In genomic region chr2:159045545-159046454, GRCh38 we compare ENCODE assay signal across 15 cellular contexts.
DNase-seq lines count a peak whose midpoint lies in the region; ATAC-seq and TF ChIP-seq lines count a peak whose summit lies in the region.
"Had no signal": no experiment of that assay in that cellular context is flagged by ENCODE, and none has a peak within 500 bp of the region (broad histone marks: within the 10 kb centered on the region; RNA-seq: fewer than 3 reads in every experiment).

No MANE protein-coding gene starts in this region.

- no peaks in the 10 kb centered on the region for H3K36me3 Mint-ChIP-seq in activated T-cell treated with anti-CD3 and anti-CD28 coated beads, Interleukin-2, amount 50 U/mL, for 72 hours (ENCODE audit: insufficient read depth in 2 of 2)
- H3K36me3 Mint-ChIP-seq: activated CD4-positive, alpha-beta memory T cell treated with anti-CD3 and anti-CD28 coated beads for 36 hours had no signal

- no peak for TF ChIP-seq POLR2A in heart left ventricle (IDR thresholded peaks at IDR 0.05)

- 59 to 63% (median 61%) methylated on average over 11 of the region's 11 CpGs for WGBS in heart left ventricle, 4 donors

- no peaks in the 10 kb centered on the region for H3K27me3 ChIP-seq in heart left ventricle
- H3K27me3 ChIP-seq in thoracic aorta (replicated peaks; ENCODE audit: insufficient read depth): no peaks in the 10 kb centered on the region

- peak overlapping the region in 7 of 12 donors; percentile 23 to 73 (median 58) for H3K27ac ChIP-seq in heart left ventricle
- peak overlapping the region; percentile 15 to 64 for H3K27ac ChIP-seq in thoracic aorta
- H3K27ac ChIP-seq: 22Rv1 had no signal

- H3K9me3 ChIP-seq in heart left ventricle (peaks cover 0 to 6% (median 0%) of the 10 kb centered on the region in 12 donors), thoracic aorta (no peaks in the 10 kb centered on the region)

- H3K4me1 ChIP-seq in heart left ventricle (peaks cover 0 to 77% (median 42%) of the 10 kb centered on the region in 12 donors), thoracic aorta (ENCODE audit: control insufficient read depth in 1 of 2, low read depth in 2 of 2) (peaks cover 22 to 98% of the 10 kb centered on the region in 2 donors)

- no peak overlapping the region for H3K4me3 Mint-ChIP-seq in activated T-cell treated with anti-CD3 and anti-CD28 coated beads, Interleukin-2, amount 50 U/mL, for 72 hours
- H3K4me3 Mint-ChIP-seq: activated CD4-positive, alpha-beta memory T cell treated with anti-CD3 and anti-CD28 coated beads for 36 hours; H9 had no signal

- no peak overlapping the region for H3K4me3 ChIP-seq in heart left ventricle
- no peak overlapping the region for H3K4me3 ChIP-seq in astrocyte of the cerebellum (ENCODE audit: low read depth, low read length)
- peak overlapping the region; percentile 6 for H3K4me3 ChIP-seq in thoracic aorta

- intact Hi-C loops in heart left ventricle (cut with DNase I) (loop anchor here in 1 of 10 donors (10.0 kb wide), 1 partner anchor 139 kb away; no protein-coding TSS in a partner anchor), Right ventricle myocardium superior (cut with DNase I) (loop anchor here (10.0 kb wide), 1 partner anchor 49 kb away; no protein-coding TSS in a partner anchor)

- H3K9me3 Mint-ChIP-seq in activated T-cell treated with anti-CD3 and anti-CD28 coated beads, Interleukin-2, amount 50 U/mL, for 72 hours: no peaks in the 10 kb centered on the region
- H3K9me3 Mint-ChIP-seq: activated CD4-positive, alpha-beta memory T cell treated with anti-CD3 and anti-CD28 coated beads for 36 hours had no signal

- no peak for DNase-seq in heart left ventricle
- no peak for DNase-seq in Right ventricle myocardium superior
- peak; percentile 79 for DNase-seq in astrocyte of the cerebellum (ENCODE audit: low read depth)
- peak; percentile 73 for DNase-seq in fibroblast of peridontal ligament (ENCODE audit: extremely low read depth)
- DNase-seq in thoracic aorta (ENCODE audit: low spot score): no peak
- no peak for DNase-seq in activated T-cell treated with anti-CD3 and anti-CD28 coated beads, Interleukin-2, amount 50 U/mL, for 72 hours
- DNase-seq in putamen (ENCODE audit: low spot score): no peak
- DNase-seq: activated CD4-positive, alpha-beta memory T cell treated with anti-CD3 and anti-CD28 coated beads for 36 hours; H9; KG1; NCI-H146; NCI-H345; posterior cingulate gyrus had no signal

- TF ChIP-seq CTCF in heart left ventricle (IDR thresholded peaks at IDR 0.05): no peak
- TF ChIP-seq CTCF in astrocyte of the cerebellum (IDR thresholded peaks at IDR 0.05; ENCODE audit: low read depth, low read length, missing control alignments): no peak
- TF ChIP-seq CTCF in thoracic aorta (IDR thresholded peaks at IDR 0.05): no peak

- H3K36me3 ChIP-seq in heart left ventricle (peaks cover 0 to 13% (median 0%) of the 10 kb centered on the region in 9 donors), thoracic aorta (no peaks in the 10 kb centered on the region)

- ATAC-seq in heart left ventricle: no peak
- no peak for ATAC-seq in Right ventricle myocardium superior (ENCODE audit: poor library complexity)
- ATAC-seq in thoracic aorta (ENCODE audit: insufficient number of reproducible peaks, low FRiP score, low read depth): no peak
- no peak for ATAC-seq in activated T-cell treated with anti-CD3 and anti-CD28 coated beads, Interleukin-2, amount 50 U/mL, for 72 hours (replicated peaks in 1 of 2)
- no peak for ATAC-seq in GM18907 (IDR thresholded peaks at IDR 0.05; ENCODE audit: unreplicated experiment)

- H3K4me1 Mint-ChIP-seq in activated T-cell treated with anti-CD3 and anti-CD28 coated beads, Interleukin-2, amount 50 U/mL, for 72 hours (ENCODE audit: low read depth): no peaks in the 10 kb centered on the region

- peaks cover 12% of the 10 kb centered on the region for H3K27me3 Mint-ChIP-seq in activated T-cell treated with anti-CD3 and anti-CD28 coated beads, Interleukin-2, amount 50 U/mL, for 72 hours (ENCODE audit: low read depth)

- no peak overlapping the region for H3K27ac Mint-ChIP-seq in activated T-cell treated with anti-CD3 and anti-CD28 coated beads, Interleukin-2, amount 50 U/mL, for 72 hours
- H3K27ac Mint-ChIP-seq: activated CD4-positive, alpha-beta memory T cell treated with anti-CD3 and anti-CD28 coated beads for 36 hours; H9 had no signal

- in situ Hi-C loops in astrocyte of the cerebellum (cut with HindIII; ENCODE audit: low sequenced_read_pairs): no loop called here

Comparison
In these comparisons a context has a peak if more than half of its experiments do, and no peak if none do; other contexts are left out.
1. DNase-seq: peak in astrocyte of the cerebellum (single experiment) and fibroblast of peridontal ligament (single experiment); none in heart left ventricle (0 of 5), Right ventricle myocardium superior (single experiment), thoracic aorta (single experiment), activated T-cell treated with anti-CD3 and anti-CD28 coated beads, Interleukin-2, amount 50 U/mL, for 72 hours (0 of 2) and putamen (single experiment).